Comparison of ENCODE assay signal across 1 cellular context in genomic region chr10:12350167-12350872, GRCh38.
TF ChIP-seq lines count a peak whose summit lies in the region.

No MANE protein-coding gene starts in this region.

TF ChIP-seq in GM12878, 131 proteins besides CTCF, POLR2A, EP300 and RAD21 (continued from another document):
- TF ChIP-seq IKZF2 (IDR thresholded peaks at IDR 0.05) (peak in 1 of 2 experiments; percentile 28; a peak in 1 of 4 replicates), TCF3 (IDR thresholded peaks at IDR 0.05; ENCODE audit: borderline replicate concordance, insufficient read depth, low read depth, low read length) (no peak), BACH1 (IDR thresholded peaks at IDR 0.05; ENCODE audit: borderline replicate concordance) (peak; percentile 92; the same call in 1 of the 2 replicates), WRNIP1 (IDR thresholded peaks at IDR 0.05; ENCODE audit: borderline replicate concordance, low read depth, low read length) (no peak), SMAD5 (IDR thresholded peaks at IDR 0.05; ENCODE audit: low read depth) (no peak), MAX (IDR thresholded peaks at IDR 0.05; ENCODE audit: low read depth, low read length) (peak; percentile 35; the same call in 1 of the 2 replicates), MXI1 (IDR thresholded peaks at IDR 0.05; ENCODE audit: low read depth, low read length) (peak; percentile 72), DPF2 (IDR thresholded peaks at IDR 0.05) (0 out of 2 replicates have a peak, but pooled peaks have one; percentile 7), STAT3 (IDR thresholded peaks at IDR 0.05; ENCODE audit: low read depth, low read length) (no peak), PRDM15 (CRISPR knock-in tag; IDR thresholded peaks at IDR 0.05) (no peak), MTA2 (IDR thresholded peaks at IDR 0.05; ENCODE audit: low read depth) (0 out of 2 replicates have a peak, but pooled peaks have one; percentile 17), USF1 (IDR thresholded peaks at IDR 0.05; ENCODE audit: borderline replicate concordance, extremely low read length, insufficient read depth, low read depth, low read length) (no peak), ZNF274 (IDR thresholded peaks at IDR 0.05; ENCODE audit: insufficient read depth, insufficient read length) (no peak), CUX1 (IDR thresholded peaks at IDR 0.05; ENCODE audit: insufficient replicate concordance, low read depth, low read length) (no peak), NKRF (conservative IDR thresholded peaks at IDR 0.05) (peak; percentile 50; the same call in 1 of the 2 replicates), SIN3A (IDR thresholded peaks at IDR 0.05; ENCODE audit: low read depth, low read length) (peak; percentile 59; the same call in 1 of the 2 replicates), NRF1 (conservative IDR thresholded peaks at IDR 0.05; ENCODE audit: low read depth, low read length) (no peak), YY1 (IDR thresholded peaks at IDR 0.05; ENCODE audit: low read depth, low read length) (0 out of 2 replicates have a peak, but pooled peaks have one; percentile 43), CBX5 (IDR thresholded peaks at IDR 0.05; ENCODE audit: low read depth) (no peak), NBN (IDR thresholded peaks at IDR 0.05) (0 out of 2 replicates have a peak, but pooled peaks have one; percentile 47)
